1 cellular context compared by ENCODE assay signal in genomic region chr2:235106874-235107639, GRCh38.
TF ChIP-seq lines count a peak whose summit lies in the region.

No MANE protein-coding gene starts in this region.

TF ChIP-seq in HepG2, 621 proteins besides CTCF, POLR2A, EP300 and RAD21 (continued from another document):
- TF ChIP-seq, protein P1, sequence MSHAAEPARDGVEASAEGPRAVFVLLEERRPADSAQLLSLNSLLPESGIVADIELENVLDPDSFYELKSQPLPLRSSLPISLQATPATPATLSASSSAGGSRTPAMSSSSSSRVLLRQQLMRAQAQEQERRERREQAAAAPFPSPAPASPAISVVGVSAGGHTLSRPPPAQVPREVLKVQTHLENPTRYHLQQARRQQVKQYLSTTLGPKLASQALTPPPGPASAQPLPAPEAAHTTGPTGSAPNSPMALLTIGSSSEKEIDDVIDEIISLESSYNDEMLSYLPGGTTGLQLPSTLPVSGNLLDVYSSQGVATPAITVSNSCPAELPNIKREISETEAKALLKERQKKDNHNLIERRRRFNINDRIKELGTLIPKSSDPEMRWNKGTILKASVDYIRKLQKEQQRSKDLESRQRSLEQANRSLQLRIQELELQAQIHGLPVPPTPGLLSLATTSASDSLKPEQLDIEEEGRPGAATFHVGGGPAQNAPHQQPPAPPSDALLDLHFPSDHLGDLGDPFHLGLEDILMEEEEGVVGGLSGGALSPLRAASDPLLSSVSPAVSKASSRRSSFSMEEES (CRISPR knock-in tag; IDR thresholded peaks at IDR 0.05), result 0 out of 2 replicates have a peak, but pooled peaks have one; percentile 47
- peak; percentile 45; the same call in 1 of the 2 replicates for TF ChIP-seq REPIN1 (CRISPR knock-in tag; IDR thresholded peaks at IDR 0.05; ENCODE audit: borderline replicate concordance, low read depth)
- no peak for TF ChIP-seq SNAPC4 (CRISPR knock-in tag; IDR thresholded peaks at IDR 0.05)
- TF ChIP-seq HOXA3 (CRISPR knock-in tag; IDR thresholded peaks at IDR 0.05), result 0 out of 2 replicates have a peak, but pooled peaks have one; percentile 16
- 0 out of 2 replicates have a peak, but pooled peaks have one; percentile 37 for TF ChIP-seq SNAI1 (CRISPR knock-in tag; IDR thresholded peaks at IDR 0.05; ENCODE audit: borderline replicate concordance)
- TF ChIP-seq KLF11 (CRISPR knock-in tag; IDR thresholded peaks at IDR 0.05), result peak; percentile 68; the same call in 1 of the 2 replicates
- no peak for TF ChIP-seq ZNF775 (CRISPR knock-in tag; IDR thresholded peaks at IDR 0.05; ENCODE audit: borderline replicate concordance)
- 0 out of 2 replicates have a peak, but pooled peaks have one; percentile 60 for TF ChIP-seq ZFP90 (CRISPR knock-in tag; IDR thresholded peaks at IDR 0.05; ENCODE audit: borderline replicate concordance)
- TF ChIP-seq ELF1 (CRISPR knock-in tag; IDR thresholded peaks at IDR 0.05), result peak; percentile 69
- no peak for TF ChIP-seq PHF20 (CRISPR knock-in tag; IDR thresholded peaks at IDR 0.05)
- no peak for TF ChIP-seq DR1 (CRISPR knock-in tag; IDR thresholded peaks at IDR 0.05)
- TF ChIP-seq UBTF (CRISPR knock-in tag; IDR thresholded peaks at IDR 0.05), result 0 out of 2 replicates have a peak, but pooled peaks have one; percentile 21
- 0 out of 2 replicates have a peak, but pooled peaks have one; percentile 27 for TF ChIP-seq MYNN (CRISPR knock-in tag; IDR thresholded peaks at IDR 0.05; ENCODE audit: low read depth)
- no peak for TF ChIP-seq RFX1 (IDR thresholded peaks at IDR 0.05)
- TF ChIP-seq SP1 (IDR thresholded peaks at IDR 0.05), result no peak
- TF ChIP-seq SP1 (CRISPR knock-in tag; IDR thresholded peaks at IDR 0.05), result no peak
- no peak for TF ChIP-seq ZFP91 (CRISPR knock-in tag; IDR thresholded peaks at IDR 0.05; ENCODE audit: borderline replicate concordance)
- 0 out of 2 replicates have a peak, but pooled peaks have one; percentile 34 for TF ChIP-seq ZNF569 (CRISPR knock-in tag; IDR thresholded peaks at IDR 0.05; ENCODE audit: borderline replicate concordance)
- TF ChIP-seq ZNF431 (CRISPR knock-in tag; IDR thresholded peaks at IDR 0.05; ENCODE audit: borderline replicate concordance, low read depth), result 0 out of 2 replicates have a peak, but pooled peaks have one; percentile 47
- no peak for TF ChIP-seq LCORL (IDR thresholded peaks at IDR 0.05)
- TF ChIP-seq LCORL (CRISPR knock-in tag; IDR thresholded peaks at IDR 0.05), result peak; percentile 47; the same call in 1 of the 2 replicates
- TF ChIP-seq TCF12 (IDR thresholded peaks at IDR 0.05), result no peak
- no peak for TF ChIP-seq TCF12 (CRISPR knock-in tag; IDR thresholded peaks at IDR 0.05)
- TF ChIP-seq ZBTB25 (CRISPR knock-in tag; IDR thresholded peaks at IDR 0.05), result peak; percentile 68
- peak; percentile 94 for TF ChIP-seq SMC3 (IDR thresholded peaks at IDR 0.05; ENCODE audit: low read length)
- TF ChIP-seq NFIC (IDR thresholded peaks at IDR 0.05; ENCODE audit: low read length), result no peak
- TF ChIP-seq HOXA7 (CRISPR knock-in tag; IDR thresholded peaks at IDR 0.05), result no peak
- peak; percentile 46; the same call in 1 of the 2 replicates for TF ChIP-seq YEATS2 (CRISPR knock-in tag; IDR thresholded peaks at IDR 0.05; ENCODE audit: borderline replicate concordance)
- TF ChIP-seq PAX8 (CRISPR knock-in tag; IDR thresholded peaks at IDR 0.05; ENCODE audit: borderline replicate concordance), result no peak
- TF ChIP-seq PHF21A (CRISPR knock-in tag; IDR thresholded peaks at IDR 0.05), result peak; percentile 66
- TF ChIP-seq MNT (IDR thresholded peaks at IDR 0.05), result no peak
- 0 out of 2 replicates have a peak, but pooled peaks have one; percentile 8 for TF ChIP-seq FOXA3 (CRISPR knock-in tag; IDR thresholded peaks at IDR 0.05)
- no peak for TF ChIP-seq ZNF546 (CRISPR knock-in tag; conservative IDR thresholded peaks at IDR 0.05)
- peak; percentile 52 for TF ChIP-seq THRA (CRISPR knock-in tag; IDR thresholded peaks at IDR 0.05; ENCODE audit: borderline replicate concordance)
- TF ChIP-seq MIER2 (CRISPR knock-in tag; IDR thresholded peaks at IDR 0.05), result peak; percentile 70; the same call in 1 of the 2 replicates
- no peak for TF ChIP-seq PHB2 (IDR thresholded peaks at IDR 0.05; ENCODE audit: partially characterized antibody)
- no peak for TF ChIP-seq KDM5A (IDR thresholded peaks at IDR 0.05; ENCODE audit: borderline replicate concordance, low read length)
- peak; percentile 60 for TF ChIP-seq RXRB (CRISPR knock-in tag; IDR thresholded peaks at IDR 0.05; ENCODE audit: borderline replicate concordance)
- peak; percentile 92 for TF ChIP-seq GFI1 (CRISPR knock-in tag; IDR thresholded peaks at IDR 0.05; ENCODE audit: borderline replicate concordance)
- peak; percentile 53 for TF ChIP-seq FOSL2 (CRISPR knock-in tag; IDR thresholded peaks at IDR 0.05)
- 0 out of 2 replicates have a peak, but pooled peaks have one; percentile 14 for TF ChIP-seq POGZ (CRISPR knock-in tag; IDR thresholded peaks at IDR 0.05)
